8 cellular contexts compared by ENCODE assay signal in the genomic region with DNA sequence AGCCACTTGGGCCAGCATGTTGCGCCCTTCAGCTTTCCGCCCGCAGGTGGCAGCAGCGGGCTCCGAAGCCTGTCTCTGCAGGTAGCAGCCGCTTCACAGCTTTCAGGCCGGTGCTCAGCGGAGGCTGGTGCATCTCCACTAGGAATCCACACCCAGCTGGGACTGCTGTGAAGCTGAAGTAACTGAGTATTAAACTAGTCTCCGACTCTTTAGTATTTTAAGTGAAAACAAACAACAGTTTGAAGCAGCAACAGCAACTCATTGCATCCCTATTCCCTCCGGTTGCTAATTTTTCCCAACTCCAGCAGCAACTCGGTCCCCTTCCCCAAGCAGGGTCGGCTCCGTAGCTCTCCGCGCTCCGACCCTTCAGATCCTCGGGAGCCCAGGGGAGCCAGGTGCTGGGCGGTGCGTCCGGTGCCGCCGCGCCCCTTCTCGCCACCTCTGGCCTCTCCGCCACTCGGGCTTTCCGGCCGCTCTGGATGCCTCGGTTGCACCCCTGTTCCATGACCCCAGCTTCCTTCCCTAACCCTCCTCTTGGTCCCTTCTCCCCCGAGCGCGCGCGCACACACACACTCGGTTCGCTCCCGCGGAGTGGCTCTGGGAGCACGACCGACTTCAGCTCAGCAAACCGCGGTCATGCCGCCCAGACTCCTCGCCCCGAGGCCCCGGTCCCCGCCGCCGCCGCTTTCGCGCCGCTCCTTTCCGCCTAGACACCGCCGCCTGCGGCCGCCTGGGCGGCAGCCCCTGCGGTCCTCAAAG. TPM values are rescaled to one million over a fixed set of nuclear protein-coding genes. Genes with fewer than 3 reads are reported as not detected.
DNase-seq lines count a peak whose midpoint lies in the region; ATAC-seq and TF ChIP-seq lines count a peak whose summit lies in the region.

No MANE protein-coding gene starts in this region.

- H3K79me2 ChIP-seq in MM.1S (ENCODE audit: low read length) (peaks cover 9% of the 10 kb centered on the region; the same call in 1 of the 2 replicates), osteoblast (ENCODE audit: insufficient read depth, low read length) (no peaks in the 10 kb centered on the region)

- CTCF ChIA-PET in HEK293 (lab: Yijun Ruan, JAX) = interaction anchor here (0.6 to 2.8 kb wide), 56 partner anchors 8 to 1051 kb away, joined by 3 to 32 read pairs (median 4); no protein-coding TSS in a partner anchor

- WGBS in transverse colon (ENCODE audit: low coverage in 1 of 2), 2 donors = 0 to 2% methylated on average over 2 to 59 of the region's 60 CpGs

- no peaks in the 10 kb centered on the region for H4K20me1 ChIP-seq in MM.1S (ENCODE audit: insufficient read depth, low read length)
- no peaks in the 10 kb centered on the region for H4K20me1 ChIP-seq in osteoblast (ENCODE audit: insufficient read depth, low read length)

- DNase-seq in GM04503 (ENCODE audit: low read depth) (peak; percentile 8), MM.1S (peak; percentile 91), SJSA1 (ENCODE audit: low read depth in 1 of 2, low spot score in 2 of 2) (peak; percentile 53 to 68), Right ventricle myocardium superior (peak; percentile 85), osteoblast (ENCODE audit: insufficient read length, low spot score, missing footprints) (peak; percentile 97), transverse colon (peak; percentile 68)
- peak; percentile 12 for DNase-seq in activated naive CD8-positive, alpha-beta T cell treated with anti-CD3 and anti-CD28 coated beads, Interleukin-2, amount 50 U/mL, for 16 hours (ENCODE audit: low read depth, low spot score)

- H3K36me3 ChIP-seq in HEK293 (ENCODE audit: control insufficient read depth in 2 of 2, insufficient read depth in 1 of 2, low read length in 2 of 2) = no peaks in the 10 kb centered on the region
- H3K36me3 ChIP-seq in MM.1S (replicated peaks; ENCODE audit: insufficient read depth, low read length) = no peaks in the 10 kb centered on the region
- H3K36me3 ChIP-seq in SJSA1 = no peaks in the 10 kb centered on the region
- no peaks in the 10 kb centered on the region for H3K36me3 ChIP-seq in osteoblast (ENCODE audit: insufficient read depth, low read length)
- no peaks in the 10 kb centered on the region for H3K36me3 ChIP-seq in transverse colon

- H3F3A ChIP-seq in MM.1S (ENCODE audit: insufficient read depth, low read length) = peaks cover 12% of the 10 kb centered on the region; the same call in 1 of the 2 replicates

- in situ Hi-C loops in transverse colon (cut with MboI; ENCODE audit: low pct_ligation_motif_present in 1 of 4, low pct_unique_long_range_greater_than_20kb in 1 of 4, low sequenced_read_pairs in 3 of 4) = no loop called here

- H3K4me1 ChIP-seq in HEK293 (ENCODE audit: control insufficient read depth, insufficient read depth, low read length) = peaks cover 5% of the 10 kb centered on the region; the same call in 1 of the 2 replicates
- no peaks in the 10 kb centered on the region for H3K4me1 ChIP-seq in MM.1S (ENCODE audit: low read length)
- peaks cover 7% of the 10 kb centered on the region for H3K4me1 ChIP-seq in SJSA1 (replicated peaks)
- peaks cover 8% of the 10 kb centered on the region for H3K4me1 ChIP-seq in osteoblast (ENCODE audit: insufficient read depth, low read length)
- H3K4me1 ChIP-seq in transverse colon = peaks cover 4 to 17% (median 10%) of the 10 kb centered on the region in 4 donors

- H3K9me3 ChIP-seq in HEK293 (ENCODE audit: control insufficient read depth, insufficient read depth, low read depth, low read length) = no peaks in the 10 kb centered on the region
- H3K9me3 ChIP-seq in MM.1S (replicated peaks; ENCODE audit: insufficient read depth, low read length) = no peaks in the 10 kb centered on the region
- no peaks in the 10 kb centered on the region for H3K9me3 ChIP-seq in SJSA1 (replicated peaks)
- no peaks in the 10 kb centered on the region for H3K9me3 ChIP-seq in osteoblast (ENCODE audit: low read depth, low read length)
- H3K9me3 ChIP-seq in transverse colon = no peaks in the 10 kb centered on the region

- H2AFZ ChIP-seq in MM.1S (ENCODE audit: low read length) (peak overlapping the region; percentile 90), osteoblast (ENCODE audit: low read length) (peak overlapping the region; percentile 77)

- peak overlapping the region; percentile 39; the same call in 1 of the 2 replicates for H3K9ac ChIP-seq in MM.1S (ENCODE audit: low read length)

- H3K9me2 ChIP-seq in MM.1S (replicated peaks; ENCODE audit: insufficient read depth, low read length) = no peaks in the 10 kb centered on the region

- H3K4me2 ChIP-seq in MM.1S (ENCODE audit: low read depth, low read length) (peak overlapping the region; percentile 97), osteoblast (ENCODE audit: insufficient read depth, low read length) (peak overlapping the region; percentile 80)

- peak; percentile 99 for ATAC-seq in Right ventricle myocardium superior (ENCODE audit: poor library complexity)

- peak overlapping the region; percentile 97 for H3K27ac ChIP-seq in HEK293 (ENCODE audit: extremely low read depth, low read depth, low read length)
- H3K27ac ChIP-seq in MM.1S (ENCODE audit: low read length) = no peak overlapping the region; the same call in 1 of the 2 replicates
- H3K27ac ChIP-seq in SJSA1 = no peak overlapping the region
- no peak overlapping the region for H3K27ac ChIP-seq in osteoblast (ENCODE audit: low read depth, low read length)
- no peak overlapping the region for H3K27ac ChIP-seq in transverse colon

- H3K27me3 ChIP-seq in MM.1S (replicated peaks; ENCODE audit: insufficient read depth, low read length) = no peaks in the 10 kb centered on the region
- H3K27me3 ChIP-seq in SJSA1 (replicated peaks) = peaks cover 51% of the 10 kb centered on the region
- H3K27me3 ChIP-seq in osteoblast (ENCODE audit: insufficient read depth, low read length) = peaks cover 22% of the 10 kb centered on the region
- peaks cover 64% of the 10 kb centered on the region for H3K27me3 ChIP-seq in transverse colon

- intact Hi-C loops in Right ventricle myocardium superior (cut with DNase I) (loop anchor here (10.0 kb wide), 2 partner anchors 242 to 992 kb away; no protein-coding TSS in a partner anchor), transverse colon (cut with DNase I; ENCODE audit: low total_unique reads) (no loop called here)

- TF ChIP-seq CTCF in HEK293 (tag by site-specific recombination; IDR thresholded peaks at IDR 0.05) (peak; percentile 87), MM.1S (IDR thresholded peaks at IDR 0.05; ENCODE audit: low read length) (peak; percentile 92), osteoblast (IDR thresholded peaks at IDR 0.05; ENCODE audit: extremely low read depth, low read depth, low read length) (peak; percentile 91), transverse colon (IDR thresholded peaks at IDR 0.05) (peak; percentile 65 to 82 (median 74))

- TF ChIP-seq EP300 in transverse colon (IDR thresholded peaks at IDR 0.05; ENCODE audit: low read depth) = no peak

- no peak for TF ChIP-seq POLR2A in transverse colon (IDR thresholded peaks at IDR 0.05)

- H3K4me3 ChIP-seq in HEK293 (ENCODE audit: low read depth, low read length) (peak overlapping the region; percentile 69), MM.1S (ENCODE audit: low read length) (peak overlapping the region; percentile 73), SJSA1 (peak overlapping the region; percentile 17; the same call in 1 of the 2 replicates), osteoblast (ENCODE audit: insufficient read depth, low read length) (peak overlapping the region; percentile 62), transverse colon (peak overlapping the region; percentile 22 to 64 (median 32))

- POLR2A ChIA-PET in HEK293 (lab: Yijun Ruan, JAX) = interaction anchor here (1.1 to 1.5 kb wide), 4 partner anchors 12 to 161 kb away, joined by 3 to 4 read pairs (median 3); no protein-coding TSS in a partner anchor

TF ChIP-seq in HEK293, 187 proteins besides CTCF, POLR2A, EP300 and RAD21 (continues in another document):
- TF ChIP-seq ZNF837 (tag by site-specific recombination; IDR thresholded peaks at IDR 0.05) = peak; percentile 43; the same call in 1 of the 2 replicates
- 0 out of 2 replicates have a peak, but pooled peaks have one; percentile 20 for TF ChIP-seq OSR2 (tag by site-specific recombination; IDR thresholded peaks at IDR 0.05)
- TF ChIP-seq, protein P1, sequence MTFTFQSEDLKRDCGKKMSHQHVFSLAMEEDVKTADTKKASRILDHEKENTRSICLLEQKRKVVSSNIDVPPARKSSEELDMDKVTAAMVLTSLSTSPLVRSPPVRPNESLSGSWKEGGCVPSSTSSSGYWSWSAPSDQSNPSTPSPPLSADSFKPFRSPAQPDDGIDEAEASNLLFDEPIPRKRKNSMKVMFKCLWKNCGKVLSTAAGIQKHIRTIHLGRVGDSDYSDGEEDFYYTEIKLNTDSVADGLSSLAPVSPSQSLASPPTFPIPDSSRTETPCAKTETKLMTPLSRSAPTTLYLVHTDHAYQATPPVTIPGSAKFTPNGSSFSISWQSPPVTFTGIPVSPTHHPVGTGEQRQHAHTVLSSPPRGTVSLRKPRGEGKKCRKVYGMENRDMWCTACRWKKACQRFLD (tag by site-specific recombination; IDR thresholded peaks at IDR 0.05) = no peak
- TF ChIP-seq ZNF184 (tag by site-specific recombination; IDR thresholded peaks at IDR 0.05) = 0 out of 2 replicates have a peak, but pooled peaks have one; percentile 16
- TF ChIP-seq ZBTB20 (tag by site-specific recombination; IDR thresholded peaks at IDR 0.05) = peak; percentile 67; the same call in 1 of the 2 replicates
- peak; percentile 90 for TF ChIP-seq ZNF2 (tag by site-specific recombination; IDR thresholded peaks at IDR 0.05)
- TF ChIP-seq, protein P2, sequence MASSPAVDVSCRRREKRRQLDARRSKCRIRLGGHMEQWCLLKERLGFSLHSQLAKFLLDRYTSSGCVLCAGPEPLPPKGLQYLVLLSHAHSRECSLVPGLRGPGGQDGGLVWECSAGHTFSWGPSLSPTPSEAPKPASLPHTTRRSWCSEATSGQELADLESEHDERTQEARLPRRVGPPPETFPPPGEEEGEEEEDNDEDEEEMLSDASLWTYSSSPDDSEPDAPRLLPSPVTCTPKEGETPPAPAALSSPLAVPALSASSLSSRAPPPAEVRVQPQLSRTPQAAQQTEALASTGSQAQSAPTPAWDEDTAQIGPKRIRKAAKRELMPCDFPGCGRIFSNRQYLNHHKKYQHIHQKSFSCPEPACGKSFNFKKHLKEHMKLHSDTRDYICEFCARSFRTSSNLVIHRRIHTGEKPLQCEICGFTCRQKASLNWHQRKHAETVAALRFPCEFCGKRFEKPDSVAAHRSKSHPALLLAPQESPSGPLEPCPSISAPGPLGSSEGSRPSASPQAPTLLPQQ (tag by site-specific recombination; IDR thresholded peaks at IDR 0.05) = peak; percentile 60; the same call in 1 of the 2 replicates
- peak; percentile 83 for TF ChIP-seq ZXDB (tag by site-specific recombination; IDR thresholded peaks at IDR 0.05)

RNA-seq across cellular contexts. Expression of a gene that starts 0.8 kb away (rescaled TPM):
- total RNA-seq in SJSA1 (2014; rRNA removed; shearing (Covaris generic)) = not detected in 2 replicates
- total RNA-seq in Right ventricle myocardium superior (0.22 TPM), osteoblast (under 0.01 TPM in 2 replicates), transverse colon (under 1 TPM in 1 of 4 donors, not detected in 3; 0.32 TPM)

Comparison
In these comparisons a context has a peak if more than half of its experiments do, and no peak if none do; other contexts are left out.
1. DNase-seq: peak in every context shown above with its lines; median percentile 97 in osteoblast; 91 in MM.1S; 85 in Right ventricle myocardium superior; 68 in transverse colon; 60 in SJSA1; 12 in activated naive CD8-positive, alpha-beta T cell treated with anti-CD3 and anti-CD28 coated beads, Interleukin-2, amount 50 U/mL, for 16 hours; 8 in GM04503.
2. H3K4me3 ChIP-seq: peak in every context shown above with its lines; median percentile 73 in MM.1S; 69 in HEK293; 62 in osteoblast; 32 in transverse colon; 17 in SJSA1.